ENCODE assay signal across 8 cellular contexts in genomic region chr12:12376636-12377448, GRCh38. TPM values are rescaled to one million over a fixed set of nuclear protein-coding genes. Genes with fewer than 3 reads are reported as not detected.
DNase-seq lines count a peak whose midpoint lies in the region; ATAC-seq and TF ChIP-seq lines count a peak whose summit lies in the region.

No MANE protein-coding gene starts in this region.

- DNase-seq in stimulated activated naive CD4-positive, alpha-beta T cell (lab: John Stamatoyannopoulos, UW): peak in 4 of 6 experiments; percentile 7 to 81 (median 74)
- no peak for DNase-seq in stimulated activated naive CD4-positive, alpha-beta T cell treated with Interleukin-2 at 50 U/mL for 16 hours (lab: John Stamatoyannopoulos, UW)
- DNase-seq in NCI-H526 (lab: John Stamatoyannopoulos, UW) (peak; percentile 72 to 89), heart left ventricle (no peak), renal cortical epithelial cell (ENCODE audit: low read depth) (peak; percentile 89)
- DNase-seq in activated naive CD4-positive, alpha-beta T cell treated with anti-CD3 and anti-CD28 coated beads, Interleukin-2, amount 50 U/mL, for 72 hours (ENCODE audit: low spot score in 2 of 2): no peak

- TF ChIP-seq POLR2A in heart left ventricle (IDR thresholded peaks at IDR 0.05): no peak

- intact Hi-C loops in heart left ventricle (cut with DNase I): loop anchor here (1.0 to 10.0 kb wide), 16 partner anchors 185 to 360 kb away; partner anchors contain the start of gene DUSP16 (in 2 of the 10)

- H3K4me1 ChIP-seq in heart left ventricle: peaks cover 0 to 15% (median 9%) of the 10 kb centered on the region in 12 donors

- peaks cover 0 to 14% (median 4%) of the 10 kb centered on the region in 9 donors for H3K36me3 ChIP-seq in heart left ventricle

- no peak overlapping the region for H3K4me3 ChIP-seq in heart left ventricle

- no peak overlapping the region for H3K27ac ChIP-seq in heart left ventricle

- H3K36me3 Mint-ChIP-seq in activated naive CD4-positive, alpha-beta T cell treated with anti-CD3 and anti-CD28 coated beads, Interleukin-2, amount 50 U/mL, for 72 hours: peaks cover 9 to 28% of the 10 kb centered on the region in 2 donors

- 78 to 82% (median 80%) methylated on average over 12 of the region's 12 CpGs for WGBS in heart left ventricle, 4 donors

- peak overlapping the region; percentile 28 to 88 for H3K27ac Mint-ChIP-seq in activated naive CD4-positive, alpha-beta T cell treated with anti-CD3 and anti-CD28 coated beads, Interleukin-2, amount 50 U/mL, for 72 hours

- peak; percentile 63 to 85 (median 76) for TF ChIP-seq CTCF in heart left ventricle (IDR thresholded peaks at IDR 0.05)

- H3K27me3 ChIP-seq in heart left ventricle: no peaks in the 10 kb centered on the region

- no peaks in the 10 kb centered on the region for H3K9me3 Mint-ChIP-seq in activated naive CD4-positive, alpha-beta T cell treated with anti-CD3 and anti-CD28 coated beads, Interleukin-2, amount 50 U/mL, for 72 hours

- ATAC-seq in HG03571 (IDR thresholded peaks at IDR 0.05; ENCODE audit: unreplicated experiment) (peak; percentile 53), heart left ventricle (peak; percentile 63 to 83 (median 74)), GM19324 (IDR thresholded peaks at IDR 0.05; ENCODE audit: low FRiP score, unreplicated experiment) (no peak)
- ATAC-seq in activated naive CD4-positive, alpha-beta T cell treated with anti-CD3 and anti-CD28 coated beads, Interleukin-2, amount 50 U/mL, for 72 hours: peak; percentile 81 to 84

- H3K9me3 ChIP-seq in heart left ventricle: no peaks in the 10 kb centered on the region

RNA-seq across cellular contexts. Expression of gene BORCS5, which starts 20.0 kb away (rescaled TPM):
- total RNA-seq in activated naive CD4-positive, alpha-beta T cell treated with anti-CD3 and anti-CD28 coated beads, Interleukin-2, amount 50 U/mL, for 72 hours: 10 to 100 TPM; 25.8 to 33.6 TPM
- total RNA-seq in heart left ventricle (10 to 100 TPM in 6 of 9 donors, 1 to 10 TPM in 3; 7.6 to 21.3 (median 12.3) TPM), renal cortical epithelial cell (10.0 and 12.0 TPM in 2 replicates)
- polyA plus RNA-seq in heart left ventricle: 1 to 10 TPM; 3.9 to 8.5 TPM

RNA-seq across cellular contexts. Expression of gene MANSC1, which starts 26.8 kb away (rescaled TPM):
- total RNA-seq in activated naive CD4-positive, alpha-beta T cell treated with anti-CD3 and anti-CD28 coated beads, Interleukin-2, amount 50 U/mL, for 72 hours: 1 to 10 TPM; 1.4 to 1.6 TPM
- total RNA-seq in heart left ventricle: 10 to 100 TPM in 5 of 9 donors, 1 to 10 TPM in 4; 8.1 to 23.1 (median 11.3) TPM
- 10 to 100 TPM in 1 of 2 donors, 1 to 10 TPM in 1; 4.5 to 11.1 TPM for polyA plus RNA-seq in heart left ventricle
- total RNA-seq in renal cortical epithelial cell: 0.35 and 1.8 TPM in 2 replicates

Comparison
In these comparisons a context has a peak if more than half of its experiments do, and no peak if none do; other contexts are left out.
1. DNase-seq: peak in stimulated activated naive CD4-positive, alpha-beta T cell (4 of 6), NCI-H526 (2 of 2) and renal cortical epithelial cell (single experiment); none in stimulated activated naive CD4-positive, alpha-beta T cell treated with Interleukin-2 at 50 U/mL for 16 hours (single experiment), activated naive CD4-positive, alpha-beta T cell treated with anti-CD3 and anti-CD28 coated beads, Interleukin-2, amount 50 U/mL, for 72 hours (0 of 2) and heart left ventricle (0 of 5).